ENCODE assay signal across 1 cellular context in the genomic region with DNA sequence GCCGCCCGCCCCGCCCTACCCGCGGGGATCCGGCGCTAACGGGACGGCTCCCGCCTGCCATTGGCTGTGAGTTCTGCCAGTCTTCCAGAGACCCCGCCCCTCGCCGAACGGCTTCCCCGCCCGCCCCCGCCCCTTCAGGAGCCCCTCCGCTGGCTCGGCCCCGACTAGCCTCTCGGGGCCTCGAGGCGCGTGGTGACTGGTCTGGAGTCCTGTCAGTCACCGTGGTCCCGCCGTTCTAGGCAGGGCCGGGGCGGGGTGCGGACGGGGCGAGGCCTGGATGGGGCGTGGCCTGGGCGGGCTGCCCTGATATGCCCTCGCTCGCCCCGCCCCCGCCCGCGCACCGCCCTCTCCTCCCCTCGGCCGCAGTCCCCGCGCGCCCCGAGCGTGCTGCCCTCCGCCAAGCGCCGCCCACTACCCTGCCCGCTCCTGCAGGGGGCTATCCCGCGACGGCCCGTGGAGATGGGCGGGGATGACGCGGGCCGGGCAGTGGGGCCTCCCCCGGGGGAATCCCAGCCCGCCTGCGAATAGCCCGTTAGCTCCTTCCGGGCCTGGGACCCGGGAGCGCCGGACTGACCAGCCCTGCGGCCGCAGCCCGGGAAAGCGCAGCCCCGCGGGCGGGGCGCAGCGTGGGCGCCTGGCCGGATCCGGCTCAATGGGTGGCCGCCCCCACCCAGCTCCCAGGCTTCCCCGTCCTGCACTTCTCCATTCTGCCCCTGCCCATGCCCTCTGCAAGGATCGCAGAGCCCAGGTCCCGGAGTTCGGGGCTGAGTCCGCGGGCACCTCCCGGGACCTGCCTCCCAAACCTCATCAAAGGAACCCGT.
A peak's percentile ranks its signal among the peaks of the same experiment; 100 is the strongest.
TF ChIP-seq lines count a peak whose summit lies in the region.

No MANE protein-coding gene starts in this region.

TF ChIP-seq in HepG2, 621 proteins besides CTCF, POLR2A, EP300 and RAD21 (continues in another document):
- no peak for TF ChIP-seq CBX1 (IDR thresholded peaks at IDR 0.05; ENCODE audit: low read depth)
- TF ChIP-seq, protein P1, sequence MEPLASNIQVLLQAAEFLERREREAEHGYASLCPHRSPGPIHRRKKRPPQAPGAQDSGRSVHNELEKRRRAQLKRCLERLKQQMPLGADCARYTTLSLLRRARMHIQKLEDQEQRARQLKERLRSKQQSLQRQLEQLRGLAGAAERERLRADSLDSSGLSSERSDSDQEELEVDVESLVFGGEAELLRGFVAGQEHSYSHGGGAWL (CRISPR knock-in tag; IDR thresholded peaks at IDR 0.05), result no peak
- TF ChIP-seq KDM6A (CRISPR knock-in tag; IDR thresholded peaks at IDR 0.05; ENCODE audit: low read depth), result no peak
- TF ChIP-seq, protein P2, sequence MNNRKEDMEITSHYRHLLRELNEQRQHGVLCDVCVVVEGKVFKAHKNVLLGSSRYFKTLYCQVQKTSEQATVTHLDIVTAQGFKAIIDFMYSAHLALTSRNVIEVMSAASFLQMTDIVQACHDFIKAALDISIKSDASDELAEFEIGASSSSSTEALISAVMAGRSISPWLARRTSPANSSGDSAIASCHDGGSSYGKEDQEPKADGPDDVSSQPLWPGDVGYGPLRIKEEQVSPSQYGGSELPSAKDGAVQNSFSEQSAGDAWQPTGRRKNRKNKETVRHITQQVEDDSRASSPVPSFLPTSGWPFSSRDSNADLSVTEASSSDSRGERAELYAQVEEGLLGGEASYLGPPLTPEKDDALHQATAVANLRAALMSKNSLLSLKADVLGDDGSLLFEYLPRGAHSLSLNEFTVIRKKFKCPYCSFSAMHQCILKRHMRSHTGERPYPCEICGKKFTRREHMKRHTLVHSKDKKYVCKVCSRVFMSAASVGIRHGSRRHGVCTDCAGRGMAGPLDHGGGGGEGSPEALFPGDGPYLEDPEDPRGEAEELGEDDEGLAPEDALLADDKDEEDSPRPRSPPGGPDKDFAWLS (CRISPR knock-in tag; IDR thresholded peaks at IDR 0.05; ENCODE audit: borderline replicate concordance), result no peak
- TF ChIP-seq, protein P3, sequence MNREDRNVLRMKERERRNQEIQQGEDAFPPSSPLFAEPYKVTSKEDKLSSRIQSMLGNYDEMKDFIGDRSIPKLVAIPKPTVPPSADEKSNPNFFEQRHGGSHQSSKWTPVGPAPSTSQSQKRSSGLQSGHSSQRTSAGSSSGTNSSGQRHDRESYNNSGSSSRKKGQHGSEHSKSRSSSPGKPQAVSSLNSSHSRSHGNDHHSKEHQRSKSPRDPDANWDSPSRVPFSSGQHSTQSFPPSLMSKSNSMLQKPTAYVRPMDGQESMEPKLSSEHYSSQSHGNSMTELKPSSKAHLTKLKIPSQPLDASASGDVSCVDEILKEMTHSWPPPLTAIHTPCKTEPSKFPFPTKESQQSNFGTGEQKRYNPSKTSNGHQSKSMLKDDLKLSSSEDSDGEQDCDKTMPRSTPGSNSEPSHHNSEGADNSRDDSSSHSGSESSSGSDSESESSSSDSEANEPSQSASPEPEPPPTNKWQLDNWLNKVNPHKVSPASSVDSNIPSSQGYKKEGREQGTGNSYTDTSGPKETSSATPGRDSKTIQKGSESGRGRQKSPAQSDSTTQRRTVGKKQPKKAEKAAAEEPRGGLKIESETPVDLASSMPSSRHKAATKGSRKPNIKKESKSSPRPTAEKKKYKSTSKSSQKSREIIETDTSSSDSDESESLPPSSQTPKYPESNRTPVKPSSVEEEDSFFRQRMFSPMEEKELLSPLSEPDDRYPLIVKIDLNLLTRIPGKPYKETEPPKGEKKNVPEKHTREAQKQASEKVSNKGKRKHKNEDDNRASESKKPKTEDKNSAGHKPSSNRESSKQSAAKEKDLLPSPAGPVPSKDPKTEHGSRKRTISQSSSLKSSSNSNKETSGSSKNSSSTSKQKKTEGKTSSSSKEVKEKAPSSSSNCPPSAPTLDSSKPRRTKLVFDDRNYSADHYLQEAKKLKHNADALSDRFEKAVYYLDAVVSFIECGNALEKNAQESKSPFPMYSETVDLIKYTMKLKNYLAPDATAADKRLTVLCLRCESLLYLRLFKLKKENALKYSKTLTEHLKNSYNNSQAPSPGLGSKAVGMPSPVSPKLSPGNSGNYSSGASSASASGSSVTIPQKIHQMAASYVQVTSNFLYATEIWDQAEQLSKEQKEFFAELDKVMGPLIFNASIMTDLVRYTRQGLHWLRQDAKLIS (CRISPR knock-in tag; IDR thresholded peaks at IDR 0.05), result no peak
- TF ChIP-seq ZNF496 (CRISPR knock-in tag; IDR thresholded peaks at IDR 0.05; ENCODE audit: insufficient replicate concordance), result no peak
- TF ChIP-seq, protein P4, sequence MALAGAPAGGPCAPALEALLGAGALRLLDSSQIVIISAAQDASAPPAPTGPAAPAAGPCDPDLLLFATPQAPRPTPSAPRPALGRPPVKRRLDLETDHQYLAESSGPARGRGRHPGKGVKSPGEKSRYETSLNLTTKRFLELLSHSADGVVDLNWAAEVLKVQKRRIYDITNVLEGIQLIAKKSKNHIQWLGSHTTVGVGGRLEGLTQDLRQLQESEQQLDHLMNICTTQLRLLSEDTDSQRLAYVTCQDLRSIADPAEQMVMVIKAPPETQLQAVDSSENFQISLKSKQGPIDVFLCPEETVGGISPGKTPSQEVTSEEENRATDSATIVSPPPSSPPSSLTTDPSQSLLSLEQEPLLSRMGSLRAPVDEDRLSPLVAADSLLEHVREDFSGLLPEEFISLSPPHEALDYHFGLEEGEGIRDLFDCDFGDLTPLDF (CRISPR knock-in tag; IDR thresholded peaks at IDR 0.05), result no peak
- TF ChIP-seq ZNF547 (CRISPR knock-in tag; IDR thresholded peaks at IDR 0.05), result peak; percentile 54; the same call in 1 of the 2 replicates
- TF ChIP-seq ZNF746 (CRISPR knock-in tag; IDR thresholded peaks at IDR 0.05), result 0 out of 2 replicates have a peak, but pooled peaks have one; percentile 21
- TF ChIP-seq, protein P5, sequence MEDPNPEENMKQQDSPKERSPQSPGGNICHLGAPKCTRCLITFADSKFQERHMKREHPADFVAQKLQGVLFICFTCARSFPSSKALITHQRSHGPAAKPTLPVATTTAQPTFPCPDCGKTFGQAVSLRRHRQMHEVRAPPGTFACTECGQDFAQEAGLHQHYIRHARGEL (CRISPR knock-in tag; IDR thresholded peaks at IDR 0.05), result no peak
- TF ChIP-seq ZFP36L1 (CRISPR knock-in tag; IDR thresholded peaks at IDR 0.05), result no peak
- no peak for TF ChIP-seq RFXANK (CRISPR knock-in tag; IDR thresholded peaks at IDR 0.05)
- no peak for TF ChIP-seq KAT2B (IDR thresholded peaks at IDR 0.05; ENCODE audit: borderline replicate concordance, low read depth, low read length)
- TF ChIP-seq BHLHE40 (IDR thresholded peaks at IDR 0.05; ENCODE audit: low read length), result 0 out of 2 replicates have a peak, but pooled peaks have one; percentile 12
- no peak for TF ChIP-seq ARHGAP35 (CRISPR knock-in tag; IDR thresholded peaks at IDR 0.05; ENCODE audit: borderline replicate concordance)
- no peak for TF ChIP-seq RAD51 (IDR thresholded peaks at IDR 0.05; ENCODE audit: borderline replicate concordance)
- no peak for TF ChIP-seq TAF1 (CRISPR knock-in tag; IDR thresholded peaks at IDR 0.05)
- peak; percentile 55; the same call in 1 of the 2 replicates for TF ChIP-seq ZNF430 (CRISPR knock-in tag; IDR thresholded peaks at IDR 0.05)
- no peak for TF ChIP-seq BRCA1 (CRISPR knock-in tag; IDR thresholded peaks at IDR 0.05)
- TF ChIP-seq RFX1 (IDR thresholded peaks at IDR 0.05), result no peak
- TF ChIP-seq PHF5A (CRISPR knock-in tag; IDR thresholded peaks at IDR 0.05; ENCODE audit: low read depth, unreplicated experiment), result no peak
- TF ChIP-seq SMAD3 (CRISPR knock-in tag; IDR thresholded peaks at IDR 0.05), result no peak
- TF ChIP-seq MYC (CRISPR knock-in tag; IDR thresholded peaks at IDR 0.05; ENCODE audit: borderline replicate concordance), result peak; percentile 49; the same call in 1 of the 2 replicates
- 0 out of 2 replicates have a peak, but pooled peaks have one; percentile 15 for TF ChIP-seq SIX1 (CRISPR knock-in tag; IDR thresholded peaks at IDR 0.05; ENCODE audit: borderline replicate concordance)
- TF ChIP-seq, protein P6, sequence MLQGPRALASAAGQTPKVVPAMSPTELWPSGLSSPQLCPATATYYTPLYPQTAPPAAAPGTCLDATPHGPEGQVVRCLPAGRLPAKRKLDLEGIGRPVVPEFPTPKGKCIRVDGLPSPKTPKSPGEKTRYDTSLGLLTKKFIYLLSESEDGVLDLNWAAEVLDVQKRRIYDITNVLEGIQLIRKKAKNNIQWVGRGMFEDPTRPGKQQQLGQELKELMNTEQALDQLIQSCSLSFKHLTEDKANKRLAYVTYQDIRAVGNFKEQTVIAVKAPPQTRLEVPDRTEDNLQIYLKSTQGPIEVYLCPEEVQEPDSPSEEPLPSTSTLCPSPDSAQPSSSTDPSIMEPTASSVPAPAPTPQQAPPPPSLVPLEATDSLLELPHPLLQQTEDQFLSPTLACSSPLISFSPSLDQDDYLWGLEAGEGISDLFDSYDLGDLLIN (CRISPR knock-in tag; IDR thresholded peaks at IDR 0.05; ENCODE audit: borderline replicate concordance), result no peak
- TF ChIP-seq, protein P7, sequence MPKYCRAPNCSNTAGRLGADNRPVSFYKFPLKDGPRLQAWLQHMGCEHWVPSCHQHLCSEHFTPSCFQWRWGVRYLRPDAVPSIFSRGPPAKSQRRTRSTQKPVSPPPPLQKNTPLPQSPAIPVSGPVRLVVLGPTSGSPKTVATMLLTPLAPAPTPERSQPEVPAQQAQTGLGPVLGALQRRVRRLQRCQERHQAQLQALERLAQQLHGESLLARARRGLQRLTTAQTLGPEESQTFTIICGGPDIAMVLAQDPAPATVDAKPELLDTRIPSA (CRISPR knock-in tag; IDR thresholded peaks at IDR 0.05; ENCODE audit: borderline replicate concordance), result no peak
- TF ChIP-seq RELA (CRISPR knock-in tag; IDR thresholded peaks at IDR 0.05), result peak; percentile 75; the same call in 1 of the 2 replicates
- TF ChIP-seq ZNF556 (CRISPR knock-in tag; IDR thresholded peaks at IDR 0.05; ENCODE audit: borderline replicate concordance), result 0 out of 2 replicates have a peak, but pooled peaks have one; percentile 49
- no peak for TF ChIP-seq ZNF550 (CRISPR knock-in tag; IDR thresholded peaks at IDR 0.05; ENCODE audit: borderline replicate concordance)
- peak; percentile 35; the same call in 1 of the 3 replicates for TF ChIP-seq MXI1 (IDR thresholded peaks at IDR 0.05; ENCODE audit: borderline replicate concordance, low read depth, low read length)
- TF ChIP-seq ATF7 (IDR thresholded peaks at IDR 0.05), result no peak
- no peak for TF ChIP-seq ATF7 (CRISPR knock-in tag; IDR thresholded peaks at IDR 0.05)
- TF ChIP-seq, protein P8, sequence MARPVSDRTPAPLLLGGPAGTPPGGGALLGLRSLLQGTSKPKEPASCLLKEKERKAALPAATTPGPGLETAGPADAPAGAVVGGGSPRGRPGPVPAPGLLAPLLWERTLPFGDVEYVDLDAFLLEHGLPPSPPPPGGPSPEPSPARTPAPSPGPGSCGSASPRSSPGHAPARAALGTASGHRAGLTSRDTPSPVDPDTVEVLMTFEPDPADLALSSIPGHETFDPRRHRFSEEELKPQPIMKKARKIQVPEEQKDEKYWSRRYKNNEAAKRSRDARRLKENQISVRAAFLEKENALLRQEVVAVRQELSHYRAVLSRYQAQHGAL (CRISPR knock-in tag; IDR thresholded peaks at IDR 0.05; ENCODE audit: not compliant biosample characterization), result no peak
- TF ChIP-seq MTF2 (CRISPR knock-in tag; IDR thresholded peaks at IDR 0.05; ENCODE audit: borderline replicate concordance), result no peak
- no peak for TF ChIP-seq KLF13 (CRISPR knock-in tag; IDR thresholded peaks at IDR 0.05)
- TF ChIP-seq NBN (conservative IDR thresholded peaks at IDR 0.05), result no peak
- TF ChIP-seq, protein P9, sequence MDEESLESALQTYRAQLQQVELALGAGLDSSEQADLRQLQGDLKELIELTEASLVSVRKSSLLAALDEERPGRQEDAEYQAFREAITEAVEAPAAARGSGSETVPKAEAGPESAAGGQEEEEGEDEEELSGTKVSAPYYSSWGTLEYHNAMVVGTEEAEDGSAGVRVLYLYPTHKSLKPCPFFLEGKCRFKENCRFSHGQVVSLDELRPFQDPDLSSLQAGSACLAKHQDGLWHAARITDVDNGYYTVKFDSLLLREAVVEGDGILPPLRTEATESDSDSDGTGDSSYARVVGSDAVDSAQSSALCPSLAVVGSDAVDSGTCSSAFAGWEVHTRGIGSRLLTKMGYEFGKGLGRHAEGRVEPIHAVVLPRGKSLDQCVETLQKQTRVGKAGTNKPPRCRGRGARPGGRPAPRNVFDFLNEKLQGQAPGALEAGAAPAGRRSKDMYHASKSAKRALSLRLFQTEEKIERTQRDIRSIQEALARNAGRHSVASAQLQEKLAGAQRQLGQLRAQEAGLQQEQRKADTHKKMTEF (CRISPR knock-in tag; IDR thresholded peaks at IDR 0.05), result peak; percentile 40; the same call in 1 of the 2 replicates
- TF ChIP-seq ZNF256 (CRISPR knock-in tag; conservative IDR thresholded peaks at IDR 0.05), result no peak
- TF ChIP-seq, protein P10, sequence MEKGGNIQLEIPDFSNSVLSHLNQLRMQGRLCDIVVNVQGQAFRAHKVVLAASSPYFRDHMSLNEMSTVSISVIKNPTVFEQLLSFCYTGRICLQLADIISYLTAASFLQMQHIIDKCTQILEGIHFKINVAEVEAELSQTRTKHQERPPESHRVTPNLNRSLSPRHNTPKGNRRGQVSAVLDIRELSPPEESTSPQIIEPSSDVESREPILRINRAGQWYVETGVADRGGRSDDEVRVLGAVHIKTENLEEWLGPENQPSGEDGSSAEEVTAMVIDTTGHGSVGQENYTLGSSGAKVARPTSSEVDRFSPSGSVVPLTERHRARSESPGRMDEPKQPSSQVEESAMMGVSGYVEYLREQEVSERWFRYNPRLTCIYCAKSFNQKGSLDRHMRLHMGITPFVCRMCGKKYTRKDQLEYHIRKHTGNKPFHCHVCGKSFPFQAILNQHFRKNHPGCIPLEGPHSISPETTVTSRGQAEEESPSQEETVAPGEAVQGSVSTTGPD (CRISPR knock-in tag; IDR thresholded peaks at IDR 0.05), result no peak
- TF ChIP-seq KDM1A (CRISPR knock-in tag; IDR thresholded peaks at IDR 0.05), result no peak
- no peak for TF ChIP-seq ZNF44 (CRISPR knock-in tag; IDR thresholded peaks at IDR 0.05)
- no peak for TF ChIP-seq ZNF34 (CRISPR knock-in tag; IDR thresholded peaks at IDR 0.05; ENCODE audit: borderline replicate concordance)
- TF ChIP-seq NFYB (CRISPR knock-in tag; IDR thresholded peaks at IDR 0.05), result peak; percentile 92
- no peak for TF ChIP-seq ZNF562 (CRISPR knock-in tag; IDR thresholded peaks at IDR 0.05; ENCODE audit: borderline replicate concordance)
- TF ChIP-seq, protein P11, sequence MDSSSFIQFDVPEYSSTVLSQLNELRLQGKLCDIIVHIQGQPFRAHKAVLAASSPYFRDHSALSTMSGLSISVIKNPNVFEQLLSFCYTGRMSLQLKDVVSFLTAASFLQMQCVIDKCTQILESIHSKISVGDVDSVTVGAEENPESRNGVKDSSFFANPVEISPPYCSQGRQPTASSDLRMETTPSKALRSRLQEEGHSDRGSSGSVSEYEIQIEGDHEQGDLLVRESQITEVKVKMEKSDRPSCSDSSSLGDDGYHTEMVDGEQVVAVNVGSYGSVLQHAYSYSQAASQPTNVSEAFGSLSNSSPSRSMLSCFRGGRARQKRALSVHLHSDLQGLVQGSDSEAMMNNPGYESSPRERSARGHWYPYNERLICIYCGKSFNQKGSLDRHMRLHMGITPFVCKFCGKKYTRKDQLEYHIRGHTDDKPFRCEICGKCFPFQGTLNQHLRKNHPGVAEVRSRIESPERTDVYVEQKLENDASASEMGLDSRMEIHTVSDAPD (CRISPR knock-in tag; IDR thresholded peaks at IDR 0.05), result no peak
- no peak for TF ChIP-seq ZNF331 (CRISPR knock-in tag; IDR thresholded peaks at IDR 0.05)
- TF ChIP-seq ZC3H13 (CRISPR knock-in tag; IDR thresholded peaks at IDR 0.05), result peak; percentile 54; the same call in 1 of the 2 replicates
- no peak for TF ChIP-seq KLF11 (CRISPR knock-in tag; IDR thresholded peaks at IDR 0.05)
- TF ChIP-seq SP4 (CRISPR knock-in tag; IDR thresholded peaks at IDR 0.05), result peak; percentile 85
- no peak for TF ChIP-seq RCOR2 (CRISPR knock-in tag; IDR thresholded peaks at IDR 0.05)
- peak; percentile 35; the same call in 1 of the 2 replicates for TF ChIP-seq RARA (CRISPR knock-in tag; IDR thresholded peaks at IDR 0.05)
- peak; percentile 15; the same call in 1 of the 2 replicates for TF ChIP-seq KDM2A (CRISPR knock-in tag; IDR thresholded peaks at IDR 0.05; ENCODE audit: borderline replicate concordance, low read depth)
- no peak for TF ChIP-seq HNRNPH1 (optimal IDR thresholded peaks at IDR 0.05; ENCODE audit: low read depth, low read length)
